Comparison of ENCODE assay signal across 13 cellular contexts in genomic region chr12:110656071-110656655, GRCh38.
"Had no signal": no experiment of that assay in that cellular context is flagged by ENCODE, and none has a peak within 500 bp of the region (broad histone marks: within the 10 kb centered on the region; RNA-seq: fewer than 3 reads in every experiment).

No MANE protein-coding gene starts in this region.

- H3K9ac ChIP-seq: parathyroid adenoma had no signal

- H3K36me3 Mint-ChIP-seq: natural killer cell had no signal

- H3K9me3 Mint-ChIP-seq: natural killer cell; stimulated activated effector memory CD8-positive, alpha-beta T cell treated with anti-CD3 and anti-CD28 coated beads, Interleukin-12 subunit alpha, Interleukin-12 subunit beta, amount 100 ng/mL, for 72 hours had no signal

- H3K27me3 Mint-ChIP-seq: activated naive CD8-positive, alpha-beta T cell had no signal

- H3K79me2 ChIP-seq: parathyroid adenoma had no signal

- H3K27ac ChIP-seq: cardiac muscle cell, esophagus muscularis mucosa, gastroesophageal sphincter, parathyroid adenoma, sigmoid colon had no signal

- H3K9me3 ChIP-seq: esophagus muscularis mucosa, gastroesophageal sphincter, sigmoid colon had no signal

- H3K27ac Mint-ChIP-seq: activated naive CD8-positive, alpha-beta T cell; stimulated activated effector memory CD8-positive, alpha-beta T cell treated with anti-CD3 and anti-CD28 coated beads, Interleukin-12 subunit alpha, Interleukin-12 subunit beta, amount 100 ng/mL, for 72 hours had no signal

- DNase-seq: activated CD4-positive, CD25-positive, alpha-beta regulatory T cell treated with anti-CD3 and anti-CD28 coated beads, Interleukin-2, amount 50 U/mL, for 72 hours; dermis blood vessel endothelial cell; effector memory CD4-positive, alpha-beta T cell; left cardiac atrium; natural killer cell; sigmoid colon; stimulated activated CD4-positive, alpha-beta T cell treated with anti-CD3 and anti-CD28 coated beads, Interleukin-4, amount 100 ng/mL, for 24 hours had no signal

- H3K27me3 ChIP-seq: cardiac muscle cell, esophagus muscularis mucosa, gastroesophageal sphincter, sigmoid colon had no signal

- H3K36me3 ChIP-seq: cardiac muscle cell had no signal

- H3K4me3 Mint-ChIP-seq: activated naive CD8-positive, alpha-beta T cell; natural killer cell; stimulated activated effector memory CD8-positive, alpha-beta T cell treated with anti-CD3 and anti-CD28 coated beads, Interleukin-12 subunit alpha, Interleukin-12 subunit beta, amount 100 ng/mL, for 72 hours had no signal

- H2AFZ ChIP-seq: parathyroid adenoma had no signal

- H3K4me3 ChIP-seq: cardiac muscle cell, esophagus muscularis mucosa, gastroesophageal sphincter, sigmoid colon had no signal

- ATAC-seq: gastroesophageal sphincter; left cardiac atrium; natural killer cell; stimulated activated effector memory CD8-positive, alpha-beta T cell treated with anti-CD3 and anti-CD28 coated beads, Interleukin-12 subunit alpha, Interleukin-12 subunit beta, amount 100 ng/mL, for 72 hours had no signal
